ENCODE assay signal across 1 cellular context in the genomic region with DNA sequence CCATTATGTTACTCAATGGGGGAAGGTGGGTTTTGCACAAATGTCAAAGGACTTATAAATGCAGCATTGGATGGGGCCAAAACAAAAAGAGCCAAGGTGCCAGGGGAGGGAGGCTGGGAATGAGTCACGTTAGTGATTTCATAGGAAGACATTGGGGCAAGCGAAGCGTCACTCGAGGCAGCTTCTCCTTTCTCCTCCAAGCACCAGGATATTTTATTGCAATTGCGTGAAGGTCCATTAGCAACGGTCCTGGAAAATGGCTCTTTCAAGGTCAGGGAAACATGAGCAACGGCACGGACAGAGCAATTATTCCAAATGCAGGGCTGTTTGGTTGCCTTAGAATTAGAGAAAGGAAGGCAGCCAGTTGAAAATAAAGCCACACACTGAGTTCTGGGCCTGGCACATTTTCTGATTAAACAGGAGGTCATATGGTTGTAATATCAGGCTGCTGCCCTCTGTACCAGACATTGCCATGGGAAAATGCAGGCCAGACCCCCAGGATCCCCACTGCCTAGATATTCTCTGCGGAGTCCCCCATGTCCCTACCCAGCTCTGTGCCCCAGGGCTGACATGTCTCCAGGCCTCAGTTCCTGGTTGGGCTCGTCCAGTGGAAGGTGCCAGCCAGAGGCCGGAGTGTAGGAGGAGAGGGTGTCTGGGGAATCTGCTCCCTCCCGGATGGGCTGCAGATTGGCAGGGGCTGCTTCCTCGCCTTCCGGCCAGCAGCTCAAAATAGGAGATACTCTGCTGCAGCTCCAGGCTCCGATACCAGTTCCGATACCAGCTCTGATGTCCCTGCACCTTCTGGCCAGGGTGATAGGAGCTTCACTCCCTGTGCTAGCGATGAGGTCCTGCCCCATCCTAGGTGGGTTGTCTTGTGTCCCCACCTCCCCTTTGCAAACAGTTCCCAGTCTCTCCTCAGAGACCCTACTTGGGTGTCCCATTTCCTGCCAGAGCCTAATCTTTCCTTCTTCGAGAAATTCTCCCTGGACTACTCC.
TF ChIP-seq lines count a peak whose summit lies in the region.

No MANE protein-coding gene starts in this region.

TF ChIP-seq in A549, 52 proteins besides CTCF, POLR2A, EP300 and RAD21 (continued from another document):
- no peak for TF ChIP-seq PHF8 (IDR thresholded peaks at IDR 0.05; ENCODE audit: borderline replicate concordance, low read depth)
- TF ChIP-seq, protein P1, sequence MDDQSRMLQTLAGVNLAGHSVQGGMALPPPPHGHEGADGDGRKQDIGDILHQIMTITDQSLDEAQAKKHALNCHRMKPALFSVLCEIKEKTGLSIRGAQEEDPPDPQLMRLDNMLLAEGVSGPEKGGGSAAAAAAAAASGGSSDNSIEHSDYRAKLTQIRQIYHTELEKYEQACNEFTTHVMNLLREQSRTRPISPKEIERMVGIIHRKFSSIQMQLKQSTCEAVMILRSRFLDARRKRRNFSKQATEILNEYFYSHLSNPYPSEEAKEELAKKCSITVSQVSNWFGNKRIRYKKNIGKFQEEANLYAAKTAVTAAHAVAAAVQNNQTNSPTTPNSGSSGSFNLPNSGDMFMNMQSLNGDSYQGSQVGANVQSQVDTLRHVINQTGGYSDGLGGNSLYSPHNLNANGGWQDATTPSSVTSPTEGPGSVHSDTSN (IDR thresholded peaks at IDR 0.05): no peak
- no peak for TF ChIP-seq GATA3 (IDR thresholded peaks at IDR 0.05; ENCODE audit: borderline replicate concordance)
- no peak for TF ChIP-seq KDM1A (IDR thresholded peaks at IDR 0.05; ENCODE audit: low read depth)
- no peak for TF ChIP-seq EHF (CRISPR knock-in tag; IDR thresholded peaks at IDR 0.05)
- TF ChIP-seq FOSL2 (IDR thresholded peaks at IDR 0.05): no peak
- TF ChIP-seq FOSL2 (CRISPR knock-in tag; IDR thresholded peaks at IDR 0.05): no peak
- no peak for TF ChIP-seq MAFK (IDR thresholded peaks at IDR 0.05; ENCODE audit: partially characterized antibody)
- no peak for TF ChIP-seq CEBPB (IDR thresholded peaks at IDR 0.05)
